In the genomic region with DNA sequence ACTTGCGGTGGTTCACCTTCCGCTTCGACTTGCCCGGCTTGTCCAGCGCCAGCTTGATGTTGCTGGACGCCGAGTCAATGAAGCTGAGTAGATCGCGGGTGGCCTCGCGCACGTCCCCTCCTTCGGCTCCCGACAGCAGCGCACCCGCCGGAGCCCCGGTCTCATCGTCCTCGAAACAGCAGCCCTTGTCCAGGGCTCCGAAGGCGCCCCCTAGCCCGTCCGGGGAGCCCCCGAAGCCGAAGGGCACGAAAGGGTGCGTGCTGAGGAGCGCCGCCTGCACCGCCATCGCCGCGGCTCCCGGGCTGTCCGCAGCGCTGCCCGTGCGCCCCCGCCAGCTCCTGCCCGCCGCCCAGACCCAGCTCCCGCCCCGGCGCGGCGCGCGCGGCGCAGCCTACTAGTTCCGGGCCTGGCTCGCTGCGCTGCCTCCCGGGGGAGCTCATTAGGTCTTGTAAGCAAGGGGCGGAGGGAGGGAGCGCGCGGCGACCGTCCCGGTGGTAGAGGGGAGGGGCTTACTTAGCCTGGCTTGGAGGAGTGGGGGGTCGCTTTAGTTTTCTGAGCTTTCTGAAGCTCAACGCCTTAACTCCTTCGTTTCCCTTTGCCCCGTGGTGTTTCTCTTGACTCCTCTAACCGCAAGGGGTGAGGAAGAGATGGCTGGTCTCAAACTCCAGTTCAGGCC, we compare ENCODE assay signal across 8 cellular contexts. TPM values are rescaled to one million over a fixed set of nuclear protein-coding genes. Genes with fewer than 3 reads are reported as not detected.
A peak's percentile ranks its signal among the peaks of the same experiment; 100 is the strongest.
DNase-seq lines count a peak whose midpoint lies in the region; ATAC-seq lines count a peak whose summit lies in the region.

A gene with protein sequence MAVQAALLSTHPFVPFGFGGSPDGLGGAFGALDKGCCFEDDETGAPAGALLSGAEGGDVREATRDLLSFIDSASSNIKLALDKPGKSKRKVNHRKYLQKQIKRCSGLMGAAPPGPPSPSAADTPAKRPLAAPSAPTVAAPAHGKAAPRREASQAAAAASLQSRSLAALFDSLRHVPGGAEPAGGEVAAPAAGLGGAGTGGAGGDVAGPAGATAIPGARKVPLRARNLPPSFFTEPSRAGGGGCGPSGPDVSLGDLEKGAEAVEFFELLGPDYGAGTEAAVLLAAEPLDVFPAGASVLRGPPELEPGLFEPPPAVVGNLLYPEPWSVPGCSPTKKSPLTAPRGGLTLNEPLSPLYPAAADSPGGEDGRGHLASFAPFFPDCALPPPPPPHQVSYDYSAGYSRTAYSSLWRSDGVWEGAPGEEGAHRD (minus strand): TSS at position 421 of the 676 bp plus-strand sequence. CDS start 135 bp downstream, at position 286.

- intact Hi-C loops in activated CD4-positive, alpha-beta T cell treated with anti-CD3 and anti-CD28 coated beads for 36 hours (cut with DNase I, micrococcal nuclease): loop anchor here in 1 of 2 experiments (5.0 kb wide), 1 partner anchor 554 kb away; a partner anchor contains a TSS

- H3K9me3 ChIP-seq in endocrine pancreas (ENCODE audit: control insufficient read depth, low read length): no peaks in the 10 kb centered on the region

- H3K9ac ChIP-seq in endocrine pancreas (ENCODE audit: control insufficient read depth, insufficient read depth, low read length): peak within 1 kb of the TSS; percentile 65

- H3K36me3 ChIP-seq in endocrine pancreas (ENCODE audit: control insufficient read depth, insufficient read depth, low read length): no peaks in the 10 kb centered on the region

- no peaks in the 10 kb centered on the region for H3K36me3 Mint-ChIP-seq in activated CD4-positive, alpha-beta T cell treated with anti-CD3 and anti-CD28 coated beads for 36 hours (ENCODE audit: low read depth)

- H3K27ac Mint-ChIP-seq in activated CD4-positive, alpha-beta T cell treated with anti-CD3 and anti-CD28 coated beads for 36 hours: no peak within 1 kb of the TSS

- no peaks in the 10 kb centered on the region for H3K27me3 ChIP-seq in endocrine pancreas (ENCODE audit: control insufficient read depth, insufficient read depth, low read length)

- peak; percentile 85 for DNase-seq in D341Med (ENCODE audit: low spot score)
- peak; percentile 37 for DNase-seq in HuH-7.5 (ENCODE audit: low spot score)
- DNase-seq in activated CD4-positive, alpha-beta T cell treated with anti-CD3 and anti-CD28 coated beads for 36 hours: peak; percentile 61
- peak; percentile 76 for DNase-seq in medulla oblongata (ENCODE audit: extremely low spot score)
- DNase-seq in stromal cell of bone marrow (ENCODE audit: low read depth): peak; percentile 3

- peak within 1 kb of the TSS; percentile 45 for H3K4me3 Mint-ChIP-seq in activated CD4-positive, alpha-beta T cell treated with anti-CD3 and anti-CD28 coated beads for 36 hours

- POLR2A ChIA-PET in activated CD4-positive, alpha-beta T cell treated with anti-CD3 and anti-CD28 coated beads for 36 hours (lab: Charles Lee): no interaction called here

- peaks cover 10% of the 10 kb centered on the region for H3K4me1 Mint-ChIP-seq in activated CD4-positive, alpha-beta T cell treated with anti-CD3 and anti-CD28 coated beads for 36 hours

- peak within 1 kb of the TSS; percentile 50 for H3K4me3 ChIP-seq in endocrine pancreas (ENCODE audit: control insufficient read depth, insufficient read depth, low read length)

- no peaks in the 10 kb centered on the region for H3K4me1 ChIP-seq in endocrine pancreas (ENCODE audit: control insufficient read depth, insufficient read depth, low read length)

- H3K27me3 Mint-ChIP-seq in activated CD4-positive, alpha-beta T cell treated with anti-CD3 and anti-CD28 coated beads for 36 hours: peaks cover 44% of the 10 kb centered on the region

- peak; percentile 82 for ATAC-seq in activated CD4-positive, alpha-beta T cell treated with anti-CD3 and anti-CD28 coated beads for 36 hours
- ATAC-seq in GM18520 (IDR thresholded peaks at IDR 0.05; ENCODE audit: unreplicated experiment) (no peak), GM19023 (IDR thresholded peaks at IDR 0.05; ENCODE audit: unreplicated experiment) (no peak)

- CTCF ChIA-PET in activated CD4-positive, alpha-beta T cell treated with anti-CD3 and anti-CD28 coated beads for 36 hours (lab: Charles Lee): interaction anchor here (1.1 to 1.8 kb wide), 4 partner anchors 13 to 516 kb away, joined by 3 to 6 read pairs (median 5); no protein-coding TSS in a partner anchor

- H3K9me3 Mint-ChIP-seq in activated CD4-positive, alpha-beta T cell treated with anti-CD3 and anti-CD28 coated beads for 36 hours (ENCODE audit: low read depth): no peaks in the 10 kb centered on the region

RNA-seq across cellular contexts. Expression of the gene that starts here (rescaled TPM):
- not detected for total RNA-seq in activated CD4-positive, alpha-beta T cell treated with anti-CD3 and anti-CD28 coated beads for 36 hours

Comparison
In these comparisons a context has a peak if more than half of its experiments do, and no peak if none do; other contexts are left out.
1. Peak in DNase-seq and ATAC-seq in activated CD4-positive, alpha-beta T cell treated with anti-CD3 and anti-CD28 coated beads for 36 hours; RNA of the gene not detected or under 1 TPM.
2. DNase-seq: peak in every context shown above with its lines; median percentile 85 in D341Med; 76 in medulla oblongata; 61 in activated CD4-positive, alpha-beta T cell treated with anti-CD3 and anti-CD28 coated beads for 36 hours; 37 in HuH-7.5; 3 in stromal cell of bone marrow.